In genomic region chr7:47331179-47331565, GRCh38 we compare ENCODE assay signal across 15 cellular contexts.
"Had no signal": no experiment of that assay in that cellular context is flagged by ENCODE, and none has a peak within 500 bp of the region (broad histone marks: within the 10 kb centered on the region; RNA-seq: fewer than 3 reads in every experiment).

No MANE protein-coding gene starts in this region.

- H3K9me3 ChIP-seq: SJCRH30, tibial nerve had no signal

- H3K4me1 Mint-ChIP-seq: activated CD4-positive, alpha-beta T cell treated with anti-CD3 and anti-CD28 coated beads, Interleukin-2, amount 10 ng/mL, durations not matched to agents 24 days and 14 days; T-helper 17 cell had no signal

- H3K9me3 Mint-ChIP-seq: activated CD4-positive, alpha-beta T cell treated with anti-CD3 and anti-CD28 coated beads, Interleukin-2, amount 10 ng/mL, durations not matched to agents 24 days and 14 days; activated T-helper 1 cell treated with anti-CD3 and anti-CD28 coated beads, Interleukin-12 subunit alpha, Interleukin-12 subunit beta, Interleukin-2, Interleukin-4 antibody, amounts not matched to agents 30 ng/mL and 10 ng/mL and 1 ng/mL, durations not matched to agents 14 hours and 24 hours and 36 hours had no signal

- H3K27ac Mint-ChIP-seq: activated CD4-positive, alpha-beta T cell treated with anti-CD3 and anti-CD28 coated beads, Interleukin-2, amount 10 ng/mL, durations not matched to agents 24 days and 14 days; activated CD8-positive, alpha-beta T cell treated with anti-CD3 and anti-CD28 coated beads, Interleukin-2, amount 10 ng/mL, durations not matched to agents 7 days and 5 days; activated T-helper 1 cell treated with anti-CD3 and anti-CD28 coated beads, Interleukin-12 subunit alpha, Interleukin-12 subunit beta, Interleukin-2, Interleukin-4 antibody, amounts not matched to agents 30 ng/mL and 10 ng/mL and 1 ng/mL, durations not matched to agents 14 hours and 24 hours and 36 hours; effector memory CD8-positive, alpha-beta T cell; T-helper 17 cell had no signal

- H3K27ac ChIP-seq: epithelial cell of prostate, SJCRH30 had no signal

- H3K27me3 Mint-ChIP-seq: activated CD4-positive, alpha-beta T cell treated with anti-CD3 and anti-CD28 coated beads, Interleukin-2, amount 10 ng/mL, durations not matched to agents 24 days and 14 days had no signal

- H3K27me3 ChIP-seq: SJCRH30, tibial nerve had no signal

- DNase-seq: activated CD4-positive, alpha-beta T cell treated with anti-CD3 and anti-CD28 coated beads, Interleukin-2, amount 10 ng/mL, durations not matched to agents 24 days and 14 days; activated CD8-positive, alpha-beta T cell treated with anti-CD3 and anti-CD28 coated beads, Interleukin-2, amount 10 ng/mL, durations not matched to agents 7 days and 5 days; activated naive CD4-positive, alpha-beta T cell; anterior cingulate cortex; cerebellar nuclear complex; dermis blood vessel endothelial cell; effector memory CD8-positive, alpha-beta T cell; SJCRH30; stimulated activated CD4-positive, alpha-beta T cell treated with anti-CD3 and anti-CD28 coated beads, Interleukin-4, amount 100 ng/mL, for 1 hour; stimulated activated naive CD4-positive, alpha-beta T cell; T-helper 17 cell had no signal

- H3K4me3 Mint-ChIP-seq: activated CD4-positive, alpha-beta T cell treated with anti-CD3 and anti-CD28 coated beads, Interleukin-2, amount 10 ng/mL, durations not matched to agents 24 days and 14 days; activated CD8-positive, alpha-beta T cell treated with anti-CD3 and anti-CD28 coated beads, Interleukin-2, amount 10 ng/mL, durations not matched to agents 7 days and 5 days; activated T-helper 1 cell treated with anti-CD3 and anti-CD28 coated beads, Interleukin-12 subunit alpha, Interleukin-12 subunit beta, Interleukin-2, Interleukin-4 antibody, amounts not matched to agents 30 ng/mL and 10 ng/mL and 1 ng/mL, durations not matched to agents 14 hours and 24 hours and 36 hours; effector memory CD8-positive, alpha-beta T cell; T-helper 17 cell had no signal

- ATAC-seq: activated CD8-positive, alpha-beta T cell treated with anti-CD3 and anti-CD28 coated beads, Interleukin-2, amount 10 ng/mL, durations not matched to agents 7 days and 5 days; effector memory CD8-positive, alpha-beta T cell; left lobe of liver; T-helper 17 cell had no signal

- H3K4me3 ChIP-seq: SJCRH30, tibial nerve had no signal
